ENCODE assay signal across 14 cellular contexts in the genomic region with DNA sequence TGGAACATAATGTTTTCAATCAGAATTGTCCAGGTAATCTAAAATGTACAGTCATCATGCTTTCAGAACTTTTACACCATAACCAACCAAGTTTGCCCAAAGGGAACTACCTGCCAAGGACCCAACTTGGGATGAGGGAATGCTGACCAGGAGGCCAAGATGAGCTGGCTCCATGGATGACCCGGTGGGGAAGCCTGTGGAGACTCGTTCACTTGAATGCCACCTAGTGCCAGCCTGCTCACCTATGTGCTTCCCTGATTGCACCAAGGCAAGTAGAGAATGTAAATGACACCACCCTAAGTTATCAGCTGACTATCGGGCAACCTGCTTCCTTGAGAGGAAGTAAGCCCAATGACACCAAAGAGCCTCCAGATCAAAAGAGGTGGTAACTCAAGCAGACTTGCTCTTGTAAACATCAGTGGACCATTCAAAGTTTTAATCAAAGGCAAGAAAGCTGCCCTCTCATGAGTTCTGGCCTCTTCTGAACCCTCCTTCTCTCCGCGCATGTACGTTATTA.
"Had no signal": no experiment of that assay in that cellular context is flagged by ENCODE, and none has a peak within 500 bp of the region (broad histone marks: within the 10 kb centered on the region; RNA-seq: fewer than 3 reads in every experiment).

No MANE protein-coding gene starts in this region.

- H3K36me3 ChIP-seq: brain microvascular endothelial cell, sigmoid colon had no signal

- H3K27ac Mint-ChIP-seq: T-helper 1 cell treated with Interleukin-12 subunit alpha and Interleukin-12 subunit beta and Interleukin-4 antibody, amounts not matched to agents 30 μg/mL and 1 μg/mL, for 36 hours had no signal

- H3K9me3 ChIP-seq: gastroesophageal sphincter, heart right ventricle, sigmoid colon had no signal

- H3K27ac ChIP-seq: brain microvascular endothelial cell, parathyroid adenoma had no signal

- H3K4me1 Mint-ChIP-seq: naive B cell had no signal

- H3K27me3 ChIP-seq: brain microvascular endothelial cell, gastroesophageal sphincter, heart right ventricle, sigmoid colon had no signal

- H3K27me3 Mint-ChIP-seq: naive B cell had no signal

- H3K9ac ChIP-seq: parathyroid adenoma had no signal

- H3K4me3 ChIP-seq: gastroesophageal sphincter, heart right ventricle, lung, sigmoid colon had no signal

- H3K9me3 Mint-ChIP-seq: naive B cell; T-helper 1 cell treated with Interleukin-12 subunit alpha and Interleukin-12 subunit beta and Interleukin-4 antibody, amounts not matched to agents 30 μg/mL and 1 μg/mL, for 36 hours had no signal

- H3K4me3 Mint-ChIP-seq: naive B cell had no signal

- ATAC-seq: gastroesophageal sphincter, heart right ventricle had no signal

- DNase-seq: activated gamma-delta T cell treated with Interleukin-2 at 50 U/mL for 16 hours; amygdala; brain microvascular endothelial cell; effector CD8-positive, alpha-beta T cell; heart right ventricle; naive B cell; SHP77 treated with DMSO at 0.1 percent for 48 hours; sigmoid colon; stimulated activated CD4-positive, alpha-beta T cell treated with anti-CD3 and anti-CD28 coated beads, Interleukin-12 subunit alpha, Interleukin-12 subunit beta, amount 100 ng/mL, for 4 hours; stimulated activated CD4-positive, alpha-beta T cell treated with anti-CD3 and anti-CD28 coated beads, Interleukin-2, amount 100 ng/mL, for 24 hours had no signal

- H3K4me1 ChIP-seq: parathyroid adenoma had no signal
